Comparison of ENCODE assay signal across 1 cellular context in genomic region chr16:54774768-54775167, GRCh38.
A peak's percentile ranks its signal among the peaks of the same experiment; 100 is the strongest.
TF ChIP-seq lines count a peak whose summit lies in the region.

No MANE protein-coding gene starts in this region.

TF ChIP-seq in HEK293, 187 proteins besides CTCF, POLR2A, EP300 and RAD21 (continued from another document and continues in another):
- TF ChIP-seq PRDM10 (tag by site-specific recombination; IDR thresholded peaks at IDR 0.05), result peak; percentile 30; the same call in 1 of the 2 replicates
- TF ChIP-seq ZNF629 (tag by site-specific recombination; IDR thresholded peaks at IDR 0.05), result peak; percentile 95
- no peak for TF ChIP-seq ZBTB17 (tag by site-specific recombination; IDR thresholded peaks at IDR 0.05)
- no peak for TF ChIP-seq ZNF266 (tag by site-specific recombination; IDR thresholded peaks at IDR 0.05; ENCODE audit: low read depth)
- no peak for TF ChIP-seq ZNF140 (tag by site-specific recombination; IDR thresholded peaks at IDR 0.05)
- no peak for TF ChIP-seq ZNF621 (tag by site-specific recombination; IDR thresholded peaks at IDR 0.05)
- peak; percentile 71; the same call in 1 of the 2 replicates for TF ChIP-seq PRDM4 (tag by site-specific recombination; IDR thresholded peaks at IDR 0.05)
- TF ChIP-seq ZNF146 (tag by site-specific recombination; IDR thresholded peaks at IDR 0.05), result peak; percentile 23; the same call in 1 of the 2 replicates
- TF ChIP-seq ZNF184 (tag by site-specific recombination; IDR thresholded peaks at IDR 0.05), result 0 out of 2 replicates have a peak, but pooled peaks have one; percentile 14
- TF ChIP-seq ZNF155 (tag by site-specific recombination; IDR thresholded peaks at IDR 0.05), result no peak
- no peak for TF ChIP-seq ZNF223 (tag by site-specific recombination; IDR thresholded peaks at IDR 0.05)
- no peak for TF ChIP-seq ZNF16 (tag by site-specific recombination; IDR thresholded peaks at IDR 0.05; ENCODE audit: low read depth)
- no peak for TF ChIP-seq ZNF174 (tag by site-specific recombination; IDR thresholded peaks at IDR 0.05)
- no peak for TF ChIP-seq ZNF792 (tag by site-specific recombination; IDR thresholded peaks at IDR 0.05)
- TF ChIP-seq ZNF514 (tag by site-specific recombination; IDR thresholded peaks at IDR 0.05), result no peak
- TF ChIP-seq ZBTB1 (tag by site-specific recombination; IDR thresholded peaks at IDR 0.05), result no peak
- TF ChIP-seq ZNF121 (tag by site-specific recombination; IDR thresholded peaks at IDR 0.05), result no peak
- 0 out of 2 replicates have a peak, but pooled peaks have one; percentile 15 for TF ChIP-seq SCRT1 (tag by site-specific recombination; IDR thresholded peaks at IDR 0.05; ENCODE audit: borderline replicate concordance)
- no peak for TF ChIP-seq ZNF521 (tag by site-specific recombination; IDR thresholded peaks at IDR 0.05)
- TF ChIP-seq ZNF2 (tag by site-specific recombination; IDR thresholded peaks at IDR 0.05), result peak; percentile 45; the same call in 1 of the 2 replicates
- TF ChIP-seq SCRT2 (tag by site-specific recombination; IDR thresholded peaks at IDR 0.05), result 0 out of 2 replicates have a peak, but pooled peaks have one; percentile 32
- peak; percentile 39 for TF ChIP-seq KLF10 (tag by site-specific recombination; IDR thresholded peaks at IDR 0.05)
- TF ChIP-seq ZBTB49 (tag by site-specific recombination; IDR thresholded peaks at IDR 0.05; ENCODE audit: low read depth), result no peak
- peak; percentile 82 for TF ChIP-seq FEZF1 (tag by site-specific recombination; IDR thresholded peaks at IDR 0.05)
- peak; percentile 73; the same call in 1 of the 2 replicates for TF ChIP-seq ZNF24 (tag by site-specific recombination; IDR thresholded peaks at IDR 0.05)
- no peak for TF ChIP-seq ZNF707 (tag by site-specific recombination; IDR thresholded peaks at IDR 0.05)
- peak; percentile 90 for TF ChIP-seq ZNF660 (tag by site-specific recombination; IDR thresholded peaks at IDR 0.05)
- no peak for TF ChIP-seq ZNF585B (tag by site-specific recombination; IDR thresholded peaks at IDR 0.05)
- TF ChIP-seq ZEB2 (tag by site-specific recombination; IDR thresholded peaks at IDR 0.05), result peak; percentile 79
- TF ChIP-seq ZNF221 (tag by site-specific recombination; IDR thresholded peaks at IDR 0.05; ENCODE audit: borderline replicate concordance), result no peak
- no peak for TF ChIP-seq ZNF292 (tag by site-specific recombination; IDR thresholded peaks at IDR 0.05; ENCODE audit: borderline replicate concordance, low read depth)
- 0 out of 2 replicates have a peak, but pooled peaks have one; percentile 14 for TF ChIP-seq TSHZ1 (tag by site-specific recombination; IDR thresholded peaks at IDR 0.05; ENCODE audit: borderline replicate concordance)
- TF ChIP-seq ZNF544 (tag by site-specific recombination; IDR thresholded peaks at IDR 0.05), result no peak
- TF ChIP-seq YY2 (tag by site-specific recombination; IDR thresholded peaks at IDR 0.05), result no peak
- TF ChIP-seq PRDM6 (tag by site-specific recombination; IDR thresholded peaks at IDR 0.05), result peak; percentile 56; the same call in 1 of the 2 replicates
- TF ChIP-seq INSM2 (tag by site-specific recombination; IDR thresholded peaks at IDR 0.05), result peak; percentile 91
- TF ChIP-seq ZNF10 (tag by site-specific recombination; IDR thresholded peaks at IDR 0.05), result no peak
- no peak for TF ChIP-seq ZNF768 (tag by site-specific recombination; IDR thresholded peaks at IDR 0.05)
- no peak; the same call in 1 of the 2 replicates for TF ChIP-seq OSR2 (tag by site-specific recombination; IDR thresholded peaks at IDR 0.05)
- TF ChIP-seq ZNF473 (tag by site-specific recombination; IDR thresholded peaks at IDR 0.05), result no peak
- TF ChIP-seq ZFP3 (tag by site-specific recombination; IDR thresholded peaks at IDR 0.05; ENCODE audit: low read depth), result no peak
- TF ChIP-seq ZNF18 (tag by site-specific recombination; IDR thresholded peaks at IDR 0.05), result no peak
- TF ChIP-seq TRIM28 (IDR thresholded peaks at IDR 0.05; ENCODE audit: borderline replicate concordance, low read length), result no peak
- no peak for TF ChIP-seq SP3 (tag by site-specific recombination; IDR thresholded peaks at IDR 0.05)
- no peak for TF ChIP-seq ZNF175 (tag by site-specific recombination; IDR thresholded peaks at IDR 0.05)
- no peak for TF ChIP-seq ZNF133 (tag by site-specific recombination; IDR thresholded peaks at IDR 0.05)
- TF ChIP-seq ZNF23 (tag by site-specific recombination; IDR thresholded peaks at IDR 0.05; ENCODE audit: borderline replicate concordance), result no peak
- TF ChIP-seq MZF1 (tag by site-specific recombination; IDR thresholded peaks at IDR 0.05; ENCODE audit: borderline replicate concordance), result no peak
- no peak for TF ChIP-seq ZNF596 (tag by site-specific recombination; IDR thresholded peaks at IDR 0.05)
- TF ChIP-seq ZNF843 (tag by site-specific recombination; IDR thresholded peaks at IDR 0.05), result peak; percentile 93
- TF ChIP-seq KLF17 (tag by site-specific recombination; IDR thresholded peaks at IDR 0.05), result no peak
